Comparison of ENCODE assay signal across 8 cellular contexts in genomic region chr20:46363874-46364669, GRCh38. TPM values are rescaled to one million over a fixed set of nuclear protein-coding genes. Genes with fewer than 3 reads are reported as not detected.
DNase-seq lines count a peak whose midpoint lies in the region; ATAC-seq and TF ChIP-seq lines count a peak whose summit lies in the region.

No MANE protein-coding gene starts in this region.

- POLR2A ChIA-PET in AG04450 (lab: Yijun Ruan, JAX): interaction anchor here (0.7 to 2.2 kb wide), 10 partner anchors 9 to 391 kb away, joined by 3 to 18 read pairs (median 4); partner anchors contain the start of gene ELMO2

- H3K9me3 Mint-ChIP-seq in activated CD4-positive, alpha-beta T cell treated with anti-CD3 and anti-CD28 coated beads, Interleukin-2, amount 10 ng/mL, durations not matched to agents 24 days and 14 days: no peaks in the 10 kb centered on the region

- peak overlapping the region; percentile 97 for H3K4me3 ChIP-seq in AG04450 (ENCODE audit: low read depth, low read length)
- H3K4me3 ChIP-seq in coronary artery: peak overlapping the region; percentile 97

- peak overlapping the region; percentile 80 for H3K27ac Mint-ChIP-seq in activated CD4-positive, alpha-beta T cell treated with anti-CD3 and anti-CD28 coated beads, Interleukin-2, amount 10 ng/mL, durations not matched to agents 24 days and 14 days

- peak; percentile 76 for ATAC-seq in GM18907 (IDR thresholded peaks at IDR 0.05; ENCODE audit: unreplicated experiment)
- peak; percentile 82 for ATAC-seq in HG03159 (IDR thresholded peaks at IDR 0.05; ENCODE audit: unreplicated experiment)
- ATAC-seq in left colon: peak; percentile 96

- peak overlapping the region; percentile 93 for H3K4me3 Mint-ChIP-seq in activated CD4-positive, alpha-beta T cell treated with anti-CD3 and anti-CD28 coated beads, Interleukin-2, amount 10 ng/mL, durations not matched to agents 24 days and 14 days

- DNase-seq in AG04450 (ENCODE audit: low read depth, low spot score) (peak; percentile 80), NCI-H510A (lab: John Stamatoyannopoulos, UW) (peak; percentile 79), coronary artery (ENCODE audit: low spot score) (peak; percentile 92), left colon (peak; percentile 89 to 91)
- DNase-seq in activated CD4-positive, alpha-beta T cell treated with anti-CD3 and anti-CD28 coated beads, Interleukin-2, amount 10 ng/mL, durations not matched to agents 24 days and 14 days: peak; percentile 96
- peak; percentile 72 to 80 (median 76) for DNase-seq in stimulated activated CD4-positive, alpha-beta T cell treated with anti-CD3 and anti-CD28 coated beads, Interleukin-1b, Interleukin-23, amount 100 ng/mL, for 24 hours (ENCODE audit: low read depth in 4 of 4, low spot score in 1 of 4)

- intact Hi-C loops in activated CD4-positive, alpha-beta T cell treated with anti-CD3 and anti-CD28 coated beads, Interleukin-2, amount 10 ng/mL, durations not matched to agents 24 days and 14 days (cut with micrococcal nuclease): loop anchor here (1.0 kb wide), 1 partner anchor 42 kb away; the partner anchor contains the start of gene ELMO2
- intact Hi-C loops in left colon (cut with DNase I, micrococcal nuclease): no loop called here

- peaks cover 71% of the 10 kb centered on the region for H3K4me1 Mint-ChIP-seq in activated CD4-positive, alpha-beta T cell treated with anti-CD3 and anti-CD28 coated beads, Interleukin-2, amount 10 ng/mL, durations not matched to agents 24 days and 14 days

- H3K36me3 Mint-ChIP-seq in activated CD4-positive, alpha-beta T cell treated with anti-CD3 and anti-CD28 coated beads, Interleukin-2, amount 10 ng/mL, durations not matched to agents 24 days and 14 days (ENCODE audit: low read depth): peaks cover 56% of the 10 kb centered on the region

- H3K27me3 ChIP-seq in AG04450 (ENCODE audit: control insufficient read depth, insufficient read depth, low read length): no peaks in the 10 kb centered on the region

- TF ChIP-seq CTCF in AG04450 (IDR thresholded peaks at IDR 0.05; ENCODE audit: low read depth, low read length) (no peak), coronary artery (IDR thresholded peaks at IDR 0.05) (no peak)

- no peaks in the 10 kb centered on the region for H3K27me3 Mint-ChIP-seq in activated CD4-positive, alpha-beta T cell treated with anti-CD3 and anti-CD28 coated beads, Interleukin-2, amount 10 ng/mL, durations not matched to agents 24 days and 14 days

- CTCF ChIA-PET in AG04450 (lab: Charles Lee): interaction anchor here (0.5 to 1.5 kb wide), 3 partner anchors 319 to 907 kb away, joined by 3 to 4 read pairs (median 4); no protein-coding TSS in a partner anchor

- H3K9me3 ChIP-seq in AG04450 (ENCODE audit: control insufficient read depth, insufficient read depth, low read length): peaks cover 3% of the 10 kb centered on the region; the same call in 1 of the 2 replicates

- H3K27ac ChIP-seq in AG04450 (ENCODE audit: low read depth, low read length): peak overlapping the region; percentile 98
- H3K27ac ChIP-seq in coronary artery: peak overlapping the region; percentile 97 to 98

RNA-seq across cellular contexts. Expression of gene ELMO2, which starts 42.3 kb away (rescaled TPM):
- 34.4 and 39.2 TPM in 2 replicates for polyA plus RNA-seq in AG04450 (2011; rRNA removed)
- 51.9 and 70.9 TPM in 2 replicates for polyA minus RNA-seq in AG04450 (2011; rRNA and poly(A)+ RNA removed)
- 64.5 and 66.4 TPM in 2 replicates for total RNA-seq in activated CD4-positive, alpha-beta T cell treated with anti-CD3 and anti-CD28 coated beads, Interleukin-2, amount 10 ng/mL, durations not matched to agents 24 days and 14 days
- total RNA-seq in left colon: 10 to 100 TPM; 25.3 to 30.2 TPM

RNA-seq across cellular contexts. Expression of gene CDH22, which starts 55.8 kb away (rescaled TPM):
- not detected in 2 replicates for polyA plus RNA-seq in AG04450 (2011; rRNA removed)
- polyA minus RNA-seq in AG04450 (2011; rRNA and poly(A)+ RNA removed): not detected in 2 replicates
- not detected in 2 replicates for total RNA-seq in activated CD4-positive, alpha-beta T cell treated with anti-CD3 and anti-CD28 coated beads, Interleukin-2, amount 10 ng/mL, durations not matched to agents 24 days and 14 days
- total RNA-seq in left colon: under 1 TPM; 0.09 to 0.17 TPM

Comparison
In these comparisons a context has a peak if more than half of its experiments do, and no peak if none do; other contexts are left out.
1. Peak in every context shown above with its lines: DNase-seq, ATAC-seq, H3K4me3 ChIP-seq and H3K27ac ChIP-seq.